ENCODE assay signal across 1 cellular context in the genomic region with DNA sequence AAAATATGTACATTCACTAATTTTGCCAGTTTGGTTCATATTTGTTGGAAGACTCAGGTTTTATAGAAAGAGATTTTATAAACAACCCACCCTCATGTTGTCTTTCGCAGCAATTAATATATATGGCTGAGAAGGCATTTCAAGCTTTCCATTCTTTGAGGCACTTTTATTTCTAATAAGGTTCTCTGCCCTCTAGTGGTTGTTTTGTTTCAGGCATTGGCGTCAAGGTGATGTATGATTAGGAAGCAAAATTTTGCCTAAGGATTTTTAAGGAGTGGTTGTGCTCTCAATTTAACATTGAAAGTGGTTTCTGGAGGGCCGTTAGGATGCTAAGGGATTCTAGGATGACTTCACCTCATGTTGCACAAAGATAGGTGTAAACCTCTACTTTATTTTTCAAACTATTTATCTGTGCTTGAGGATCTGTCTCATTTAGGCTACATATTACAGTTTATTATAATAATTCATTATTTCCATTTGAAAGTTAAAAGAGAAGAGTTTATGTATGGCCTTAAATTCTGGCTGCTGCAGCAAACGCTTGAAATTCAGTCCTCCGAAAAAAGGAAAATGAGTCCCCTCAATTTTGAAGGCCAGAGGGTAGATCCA.
TF ChIP-seq lines count a peak whose summit lies in the region.

No MANE protein-coding gene starts in this region.

TF ChIP-seq in liver, 16 proteins besides CTCF, POLR2A, EP300 and RAD21 (continued from another document):
- no peak for TF ChIP-seq SP1 (IDR thresholded peaks at IDR 0.05)
- TF ChIP-seq FOXA2 (IDR thresholded peaks at IDR 0.05): no peak
- TF ChIP-seq RXRA (IDR thresholded peaks at IDR 0.05): no peak
- TF ChIP-seq GABPA (IDR thresholded peaks at IDR 0.05 in 1 of 2, conservative IDR thresholded peaks at IDR 0.05 in 1 of 2): no peak
- no peak for TF ChIP-seq EGR1 (IDR thresholded peaks at IDR 0.05; ENCODE audit: low read depth in 2 of 2)
- TF ChIP-seq HNF4A (conservative IDR thresholded peaks at IDR 0.05): no peak
- TF ChIP-seq, protein P1, sequence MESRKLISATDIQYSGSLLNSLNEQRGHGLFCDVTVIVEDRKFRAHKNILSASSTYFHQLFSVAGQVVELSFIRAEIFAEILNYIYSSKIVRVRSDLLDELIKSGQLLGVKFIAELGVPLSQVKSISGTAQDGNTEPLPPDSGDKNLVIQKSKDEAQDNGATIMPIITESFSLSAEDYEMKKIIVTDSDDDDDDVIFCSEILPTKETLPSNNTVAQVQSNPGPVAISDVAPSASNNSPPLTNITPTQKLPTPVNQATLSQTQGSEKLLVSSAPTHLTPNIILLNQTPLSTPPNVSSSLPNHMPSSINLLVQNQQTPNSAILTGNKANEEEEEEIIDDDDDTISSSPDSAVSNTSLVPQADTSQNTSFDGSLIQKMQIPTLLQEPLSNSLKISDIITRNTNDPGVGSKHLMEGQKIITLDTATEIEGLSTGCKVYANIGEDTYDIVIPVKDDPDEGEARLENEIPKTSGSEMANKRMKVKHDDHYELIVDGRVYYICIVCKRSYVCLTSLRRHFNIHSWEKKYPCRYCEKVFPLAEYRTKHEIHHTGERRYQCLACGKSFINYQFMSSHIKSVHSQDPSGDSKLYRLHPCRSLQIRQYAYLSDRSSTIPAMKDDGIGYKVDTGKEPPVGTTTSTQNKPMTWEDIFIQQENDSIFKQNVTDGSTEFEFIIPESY (IDR thresholded peaks at IDR 0.05): no peak
- TF ChIP-seq, protein P2, sequence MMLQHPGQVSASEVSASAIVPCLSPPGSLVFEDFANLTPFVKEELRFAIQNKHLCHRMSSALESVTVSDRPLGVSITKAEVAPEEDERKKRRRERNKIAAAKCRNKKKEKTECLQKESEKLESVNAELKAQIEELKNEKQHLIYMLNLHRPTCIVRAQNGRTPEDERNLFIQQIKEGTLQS (IDR thresholded peaks at IDR 0.05): no peak
- no peak for TF ChIP-seq JUND (IDR thresholded peaks at IDR 0.05)
- TF ChIP-seq, protein P3, sequence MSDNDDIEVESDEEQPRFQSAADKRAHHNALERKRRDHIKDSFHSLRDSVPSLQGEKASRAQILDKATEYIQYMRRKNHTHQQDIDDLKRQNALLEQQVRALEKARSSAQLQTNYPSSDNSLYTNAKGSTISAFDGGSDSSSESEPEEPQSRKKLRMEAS (IDR thresholded peaks at IDR 0.05): no peak
TF ChIP-seq in liver: peak in this region for 0.
